Comparison of ENCODE assay signal across 13 cellular contexts in genomic region chr22:30234786-30235470, GRCh38. TPM values are rescaled to one million over a fixed set of nuclear protein-coding genes. Genes with fewer than 3 reads are reported as not detected.
A peak's percentile ranks its signal among the peaks of the same experiment; 100 is the strongest.
DNase-seq lines count a peak whose midpoint lies in the region; ATAC-seq and TF ChIP-seq lines count a peak whose summit lies in the region.
"Had no signal": no experiment of that assay in that cellular context is flagged by ENCODE, and none has a peak within 500 bp of the region (broad histone marks: within the 10 kb centered on the region; RNA-seq: fewer than 3 reads in every experiment).

No MANE protein-coding gene starts in this region.

- H3K9me3 ChIP-seq in KOPT-K1 (ENCODE audit: insufficient read depth, low read length, poor library complexity, severe bottlenecking) (no peaks in the 10 kb centered on the region), mucosa of descending colon (no peaks in the 10 kb centered on the region), uterus (no peaks in the 10 kb centered on the region)

- H3K4me3 ChIP-seq in mucosa of descending colon (no peak overlapping the region), uterus (no peak overlapping the region)

- H3K36me3 ChIP-seq in KOPT-K1 (ENCODE audit: insufficient read depth, low read length) (no peaks in the 10 kb centered on the region), mucosa of descending colon (ENCODE audit: low read depth) (no peaks in the 10 kb centered on the region), uterus (no peaks in the 10 kb centered on the region)

- no peak for TF ChIP-seq POLR2A in uterus (IDR thresholded peaks at IDR 0.05)

- peaks cover 6% of the 10 kb centered on the region for H3K4me1 ChIP-seq in mucosa of descending colon (ENCODE audit: low read depth)
- no peaks in the 10 kb centered on the region for H3K4me1 ChIP-seq in uterus

- DNase-seq in AG20443 (ENCODE audit: low spot score) (peak; percentile 26), cerebellum (ENCODE audit: low spot score) (peak; percentile 63), mucosa of descending colon (no peak), DMS153 treated with DMSO at 0.1 percent for 48 hours (lab: John Stamatoyannopoulos, UW; ENCODE audit: unreplicated experiment) (no peak), uterus (no peak), NCI-H510A (lab: John Stamatoyannopoulos, UW) (no peak)
- DNase-seq: activated CD4-positive, CD25-positive, alpha-beta regulatory T cell treated with anti-CD3 and anti-CD28 coated beads, Interleukin-2, amount 50 U/mL, for 72 hours; left cardiac atrium; NCI-H1105 treated with DMSO at 0.1 percent for 48 hours; right cardiac atrium had no signal

- ATAC-seq in mucosa of descending colon (peak; percentile 34), HG02678 (IDR thresholded peaks at IDR 0.05; ENCODE audit: unreplicated experiment) (no peak)

- TF ChIP-seq CTCF in mucosa of descending colon (IDR thresholded peaks at IDR 0.05) (no peak), uterus (IDR thresholded peaks at IDR 0.05) (no peak)

- no peaks in the 10 kb centered on the region for H3K27me3 ChIP-seq in uterus

- H3K27ac ChIP-seq in KOPT-K1 (ENCODE audit: low read depth, low read length, poor library complexity, severe bottlenecking) (peak overlapping the region; percentile 55), uterus (no peak overlapping the region)

- intact Hi-C loops in mucosa of descending colon (cut with DNase I, micrococcal nuclease) (no loop called here), uterus (cut with DNase I; ENCODE audit: low total_unique reads) (no loop called here)

RNA-seq across cellular contexts. Expression of gene LIF, which starts 11.6 kb away (rescaled TPM):
- total RNA-seq in cerebellum (0.09 TPM), mucosa of descending colon (10 to 100 TPM in 1 of 3 donors, 1 to 10 TPM in 2; 9.1 to 10.0 (median 9.9) TPM), uterus (1 to 10 TPM in 2 of 4 donors, under 1 TPM in 1, not detected in 1; under 0.01 to 3.0 (median 1.5) TPM)

RNA-seq across cellular contexts. Expression of gene OSM, which starts 31.7 kb away (rescaled TPM):
- total RNA-seq in cerebellum: 0.27 TPM
- 1 to 10 TPM in 1 of 3 donors, under 1 TPM in 1, not detected in 1; 0.41 to 1.0 TPM for total RNA-seq in mucosa of descending colon
- 1 to 10 TPM in 1 of 4 donors, under 1 TPM in 2, not detected in 1; 0.76 to 8.8 (median 0.76) TPM for total RNA-seq in uterus
- total RNA-seq: epithelial cell of proximal tubule had no signal

RNA-seq across cellular contexts. Expression of gene CASTOR1, which starts 54.4 kb away (rescaled TPM):
- total RNA-seq in cerebellum: 4.9 TPM
- total RNA-seq in mucosa of descending colon: 1 to 10 TPM; 6.1 to 8.4 (median 7.6) TPM
- total RNA-seq in uterus: 10 to 100 TPM; 15.8 to 67.1 (median 27.7) TPM

Comparison
In these comparisons a context has a peak if more than half of its experiments do, and no peak if none do; other contexts are left out.
1. DNase-seq: peak in AG20443 (single experiment) and cerebellum (single experiment); none in mucosa of descending colon (0 of 3), DMS153 treated with DMSO at 0.1 percent for 48 hours (single experiment), uterus (0 of 2) and NCI-H510A (single experiment).